ENCODE assay signal across 24 cellular contexts in the genomic region with DNA sequence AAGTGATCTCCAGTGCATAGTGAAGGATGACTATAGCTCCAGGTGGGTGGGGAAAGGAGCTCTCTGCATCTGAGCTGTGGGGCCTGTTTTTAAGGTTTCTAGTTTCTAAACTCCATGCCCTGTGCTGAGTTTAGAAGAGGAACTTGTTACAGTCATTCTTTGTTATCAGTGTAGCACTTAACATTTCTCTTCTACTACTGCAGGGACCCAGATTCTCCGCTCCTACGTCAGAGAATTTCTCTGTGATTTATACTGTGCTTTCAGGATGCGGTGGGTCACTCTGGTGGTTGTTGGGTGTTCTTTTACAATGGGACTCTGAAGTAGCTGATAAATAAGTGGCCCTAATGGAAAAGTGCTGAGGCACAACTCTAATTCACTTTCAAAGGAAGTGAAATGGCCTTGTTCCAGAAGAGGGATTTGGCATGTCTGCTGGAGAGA.
DNase-seq lines count a peak whose midpoint lies in the region; ATAC-seq and TF ChIP-seq lines count a peak whose summit lies in the region.
"Had no signal": no experiment of that assay in that cellular context is flagged by ENCODE, and none has a peak within 500 bp of the region (broad histone marks: within the 10 kb centered on the region; RNA-seq: fewer than 3 reads in every experiment).

No MANE protein-coding gene starts in this region.

- H3K4me3 ChIP-seq in cardiac muscle cell (no peak overlapping the region), lower lobe of right lung (no peak overlapping the region), gastroesophageal sphincter (no peak overlapping the region), tibial nerve (no peak overlapping the region)
- H3K4me3 ChIP-seq: HAP-1, transverse colon had no signal

- H3K27me3 ChIP-seq in cardiac muscle cell = no peaks in the 10 kb centered on the region
- no peaks in the 10 kb centered on the region for H3K27me3 ChIP-seq in lower lobe of right lung (ENCODE audit: low read depth)
- H3K27me3 ChIP-seq in gastroesophageal sphincter = no peaks in the 10 kb centered on the region
- no peaks in the 10 kb centered on the region for H3K27me3 ChIP-seq in tibial nerve
- H3K27me3 ChIP-seq: transverse colon had no signal

- peaks cover 20% of the 10 kb centered on the region for H3K4me1 ChIP-seq in cardiac muscle cell (ENCODE audit: low read depth)
- peaks cover 17% of the 10 kb centered on the region for H3K4me1 ChIP-seq in lower lobe of right lung
- H3K4me1 ChIP-seq in gastroesophageal sphincter = peaks cover 0 to 23% (median 0%) of the 10 kb centered on the region in 3 donors
- H3K4me1 ChIP-seq in tibial nerve = peaks cover 0 to 12% (median 0%) of the 10 kb centered on the region in 4 donors
- H3K4me1 ChIP-seq: HAP-1, parathyroid adenoma had no signal

- H3K27ac ChIP-seq in cardiac muscle cell (peak overlapping the region; percentile 96), lower lobe of right lung (no peak overlapping the region), gastroesophageal sphincter (no peak overlapping the region), tibial nerve (no peak overlapping the region)
- H3K27ac ChIP-seq: 22Rv1, parathyroid adenoma, transverse colon had no signal

- TF ChIP-seq CTCF in cardiac muscle cell (IDR thresholded peaks at IDR 0.05; ENCODE audit: low read depth, low read length) (no peak), lower lobe of right lung (IDR thresholded peaks at IDR 0.05) (no peak), gastroesophageal sphincter (IDR thresholded peaks at IDR 0.05) (no peak), tibial nerve (IDR thresholded peaks at IDR 0.05) (no peak)

- TF ChIP-seq POLR2A in gastroesophageal sphincter (IDR thresholded peaks at IDR 0.05) (no peak), tibial nerve (IDR thresholded peaks at IDR 0.05) (no peak)

- peak; percentile 85 for ATAC-seq in Right ventricle myocardium inferior
- ATAC-seq in lower lobe of right lung = peak; percentile 37 to 60
- no peak for ATAC-seq in gastroesophageal sphincter
- ATAC-seq in GM19395 (IDR thresholded peaks at IDR 0.05; ENCODE audit: unreplicated experiment) = no peak
- ATAC-seq: activated T-helper 17 cell treated with anti-CD3 and anti-CD28 coated beads, Interleukin-2, amount 50 U/mL, for 72 hours had no signal

- 43 to 79% methylated on average over 3 of the region's 3 CpGs for WGBS in gastroesophageal sphincter (ENCODE audit: low coverage in 1 of 2), 2 donors
- WGBS in tibial nerve, 2 donors = 50 to 68% methylated on average over 3 of the region's 3 CpGs

- intact Hi-C loops in Right ventricle myocardium inferior (cut with DNase I) = no loop called here
- intact Hi-C loops in cardiac septum (cut with DNase I) = loop anchor here (2.0 kb wide), 1 partner anchor 28 kb away; no protein-coding TSS in a partner anchor
- intact Hi-C loops in lower lobe of right lung (cut with DNase I) = no loop called here
- intact Hi-C loops in posterior vena cava (cut with DNase I) = no loop called here

- H3K36me3 ChIP-seq in cardiac muscle cell (no peaks in the 10 kb centered on the region), lower lobe of right lung (peaks cover 42% of the 10 kb centered on the region), gastroesophageal sphincter (peaks cover 0 to 47% of the 10 kb centered on the region in 2 donors), tibial nerve (peaks cover 0 to 49% (median 0%) of the 10 kb centered on the region in 3 donors)
- H3K36me3 ChIP-seq: transverse colon had no signal

- H3K9me3 ChIP-seq in cardiac muscle cell (ENCODE audit: low read depth) (no peaks in the 10 kb centered on the region), lower lobe of right lung (no peaks in the 10 kb centered on the region), gastroesophageal sphincter (no peaks in the 10 kb centered on the region), tibial nerve (no peaks in the 10 kb centered on the region)
- H3K9me3 ChIP-seq: HAP-1, transverse colon had no signal

- TF ChIP-seq EP300 in gastroesophageal sphincter (IDR thresholded peaks at IDR 0.05) = no peak
- TF ChIP-seq EP300 in tibial nerve (IDR thresholded peaks at IDR 0.05) = no peak

- DNase-seq in Right ventricle myocardium inferior (ENCODE audit: missing footprints) (no peak), cardiac septum (ENCODE audit: low spot score) (no peak), cardiac muscle cell (ENCODE audit: low read depth in 1 of 2, low spot score in 1 of 2) (peak; percentile 30 to 92), lower lobe of right lung (no peak), tibial nerve (ENCODE audit: low spot score in 2 of 2) (no peak), posterior vena cava (ENCODE audit: low spot score) (no peak)
- DNase-seq: activated naive CD8-positive, alpha-beta T cell treated with anti-CD3 and anti-CD28 coated beads, Interleukin-2, amount 10 ng/mL, durations not matched to agents 7 days and 5 days; COR-L47; DMS79 treated with DMSO at 0.1 percent for 48 hours; effector memory CD4-positive, alpha-beta T cell; glutamatergic neuron; naive B cell; NCI-H1417 treated with DMSO at 0.1 percent for 48 hours; NCI-H510A treated with DMSO at 0.1 percent for 48 hours; stimulated activated CD4-positive, alpha-beta T cell treated with anti-CD3 and anti-CD28 coated beads, Interleukin-1b, Interleukin-23, amount 100 ng/mL, for 48 hours; stimulated activated naive CD4-positive, alpha-beta T cell treated with Interleukin-2 at 50 U/mL for 16 hours; T1000; transverse colon had no signal

Comparison
In these comparisons a context has a peak if more than half of its experiments do, and no peak if none do; other contexts are left out.
1. DNase-seq: peak in cardiac muscle cell (2 of 2); none in Right ventricle myocardium inferior (single experiment), cardiac septum (single experiment), lower lobe of right lung (single experiment), tibial nerve (0 of 2) and posterior vena cava (single experiment).
2. ATAC-seq: peak in Right ventricle myocardium inferior (single experiment) and lower lobe of right lung (2 of 2); none in gastroesophageal sphincter (single experiment) and GM19395 (single experiment).